ENCODE assay signal across 9 cellular contexts in the genomic region with DNA sequence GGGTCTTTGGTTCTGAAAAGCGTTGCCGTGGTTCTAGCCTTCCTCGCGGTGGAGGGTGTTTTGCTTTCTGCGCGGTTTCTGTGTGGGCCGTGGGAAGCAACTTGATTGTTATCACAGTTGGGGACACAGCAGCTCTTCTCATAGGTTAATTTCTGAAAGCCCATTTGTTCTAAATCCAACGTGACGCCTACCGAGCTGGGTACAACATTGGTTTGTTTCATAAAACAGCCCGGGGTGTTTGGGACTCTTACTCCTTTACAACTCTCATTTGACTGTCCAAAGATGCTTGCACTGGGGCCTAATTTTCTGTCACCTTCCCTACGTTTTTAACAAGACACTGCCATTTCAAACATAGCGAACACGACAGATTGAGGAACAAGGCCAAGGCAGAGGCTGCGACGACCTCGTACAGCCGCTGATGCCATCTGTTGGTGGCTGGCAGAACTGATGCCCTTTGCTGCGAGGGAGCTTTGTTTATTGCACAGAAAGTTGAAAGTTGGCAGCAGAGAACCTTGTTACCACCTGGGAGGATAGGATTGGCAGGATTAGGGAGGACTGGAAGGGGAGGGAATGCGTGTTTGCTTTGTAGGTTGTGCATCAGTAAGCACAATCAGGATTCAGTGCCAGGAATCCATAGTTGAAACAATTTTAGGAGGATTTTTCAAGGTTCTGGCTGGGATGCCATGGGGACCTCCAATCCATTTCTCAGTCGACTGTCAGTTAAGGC.
DNase-seq lines count a peak whose midpoint lies in the region; ATAC-seq, FAIRE-seq and TF ChIP-seq lines count a peak whose summit lies in the region.
"Had no signal": no experiment of that assay in that cellular context is flagged by ENCODE, and none has a peak within 500 bp of the region (broad histone marks: within the 10 kb centered on the region; RNA-seq: fewer than 3 reads in every experiment).

No MANE protein-coding gene starts in this region.

- FAIRE-seq in GM12878 (lab: Jason Lieb, UNC) = peak; percentile 95
- FAIRE-seq in small intestine (lab: Jason Lieb, UNC) = no peak

- peak; percentile 95 to 99 (median 96); a peak in 5 of 6 replicates for TF ChIP-seq CTCF in GM12878 (IDR thresholded peaks at IDR 0.05 in 2 of 3, conservative IDR thresholded peaks at IDR 0.05 in 1 of 3; ENCODE audit: control insufficient read depth in 2 of 3, extremely low read depth in 1 of 3, insufficient read depth in 1 of 3, low read depth in 3 of 3, low read length in 3 of 3)

- no peaks in the 10 kb centered on the region for H3K36me3 ChIP-seq in GM12878 (ENCODE audit: control insufficient read depth in 2 of 2, insufficient read depth in 2 of 2, low read length in 1 of 2)
- H3K36me3 ChIP-seq in small intestine (ENCODE audit: control insufficient read depth in 2 of 2, insufficient read depth in 2 of 2, low read length in 2 of 2) = no peaks in the 10 kb centered on the region

- H3K9ac ChIP-seq in GM12878 (ENCODE audit: control insufficient read depth, insufficient read depth, low read length) = peak overlapping the region; percentile 17; the same call in 1 of the 2 replicates

- ATAC-seq in GM12878 = peak; percentile 98
- no peak for ATAC-seq in HG02840 (IDR thresholded peaks at IDR 0.05; ENCODE audit: low FRiP score, unreplicated experiment)

- peak overlapping the region; percentile 28 for H2AFZ ChIP-seq in GM12878 (ENCODE audit: control insufficient read depth, low read depth, low read length)

- no peak overlapping the region; the same call in 1 of the 2 replicates for H3K4me3 ChIP-seq in GM12878
- H3K4me3 ChIP-seq in small intestine (ENCODE audit: low read depth in 1 of 2, low read length in 2 of 2) = no peak overlapping the region
- H3K4me3 ChIP-seq: SK-N-MC had no signal

- in situ Hi-C loops in GM12878 (cut with MboI) = no loop called here

- peaks cover 21% of the 10 kb centered on the region for H3K4me1 ChIP-seq in GM12878 (ENCODE audit: control insufficient read depth, insufficient read depth, low read length)
- H3K4me1 ChIP-seq in small intestine (ENCODE audit: control insufficient read depth in 2 of 2, insufficient read depth in 1 of 2, low read depth in 1 of 2, low read length in 1 of 2) = no peaks in the 10 kb centered on the region

- H4K20me1 ChIP-seq in GM12878 (ENCODE audit: control insufficient read depth, insufficient read depth) = no peaks in the 10 kb centered on the region

- 0 out of 2 replicates have a peak, but pooled peaks have one; percentile 24 for TF ChIP-seq POLR2A in GM12878 (IDR thresholded peaks at IDR 0.05; ENCODE audit: low read depth, low read length)

- DNase-seq in CMK (ENCODE audit: low read depth) (peak; percentile 18), HEK293T (ENCODE audit: extremely low spot score) (peak; percentile 55), NCI-H2107 (lab: John Stamatoyannopoulos, UW) (peak; percentile 53), UCSD-AML1 (lab: John Stamatoyannopoulos, UW; ENCODE audit: unreplicated experiment) (peak; percentile 74), GM12878 (ENCODE audit: low read depth, low spot score) (peak; percentile 53), iPS DF 4.7 (ENCODE audit: extremely low read depth, low spot score) (peak; percentile 36), small intestine (peak; percentile 77)

- POLR2A ChIA-PET in HEK293T (lab: Yijun Ruan, JAX) = no interaction called here
- POLR2A ChIA-PET in GM12878 (lab: Charles Lee) = interaction anchor here (1.0 to 1.5 kb wide), 3 partner anchors 13 to 96 kb away, joined by 3 to 5 read pairs (median 4); no protein-coding TSS in a partner anchor

- H3K27me3 ChIP-seq in GM12878 (replicated peaks in 1 of 2; ENCODE audit: control insufficient read depth in 2 of 2, insufficient read depth in 2 of 2, low read length in 1 of 2) (no peaks in the 10 kb centered on the region), small intestine (ENCODE audit: control insufficient read depth in 2 of 2, insufficient read depth in 2 of 2, low read length in 2 of 2) (no peaks in the 10 kb centered on the region)

- CTCF ChIA-PET in HEK293T (lab: Yijun Ruan, JAX) (interaction anchor here (0.7 to 1.3 kb wide), 8 partner anchors 8 to 102 kb away, joined by 3 to 6 read pairs (median 4); no protein-coding TSS in a partner anchor), GM12878 (lab: Yijun Ruan, JAX) (interaction anchor here (0.6 to 7.8 kb wide), 48 partner anchors 8 to 402 kb away, joined by 3 to 291 read pairs (median 4); a partner anchor contains a TSS)

- intact Hi-C loops in GM12878 (cut with micrococcal nuclease; ENCODE audit: unreplicated experiment) = loop anchor here (1.0 kb wide), 3 partner anchors 97 to 128 kb away; no protein-coding TSS in a partner anchor

- BruUV-seq in GM12878 (replicated peaks; lab: Mats Ljungman, UMichigan) = no TSS peak

- TF ChIP-seq RAD21 in GM12878 (IDR thresholded peaks at IDR 0.05; ENCODE audit: insufficient read depth, low read depth, low read length) = peak; percentile 96

- H3K9me3 ChIP-seq in GM12878 (replicated peaks; ENCODE audit: control insufficient read depth, insufficient read depth, low read length) = peaks cover 1% of the 10 kb centered on the region; the same call in 2 of the 3 replicates
- H3K9me3 ChIP-seq in small intestine (ENCODE audit: control insufficient read depth, low read depth) = no peaks in the 10 kb centered on the region

- WGBS in GM12878 (ENCODE audit: insufficient coverage, insufficient replicate concordance, low lambda C conversion rate, missing lambda C conversion rate) = 11% methylated on average over 21 of the region's 21 CpGs
- WGBS in small intestine, 3 donors = 39 to 50% (median 39%) methylated on average over 21 of the region's 21 CpGs

- RAD21 ChIA-PET in GM12878 (lab: Charles Lee; ENCODE audit: unreplicated experiment) = interaction anchor here (0.6 to 3.3 kb wide), 18 partner anchors 9 to 215 kb away, joined by 3 to 74 read pairs (median 3); a partner anchor contains a TSS

- peaks cover 38% of the 10 kb centered on the region for H3K79me2 ChIP-seq in GM12878 (ENCODE audit: control insufficient read depth, insufficient read depth, low read length)

- H3K4me2 ChIP-seq in GM12878 (ENCODE audit: control insufficient read depth, insufficient read depth) = peak overlapping the region; percentile 45

- TF ChIP-seq EP300 in GM12878 (IDR thresholded peaks at IDR 0.05; ENCODE audit: borderline replicate concordance in 1 of 2, control insufficient read depth in 1 of 2, low read depth in 2 of 2, low read length in 2 of 2) = no peak

- H3K27ac ChIP-seq in GM12878 (ENCODE audit: control insufficient read depth, insufficient read depth) (peak overlapping the region; percentile 36), small intestine (ENCODE audit: low read depth in 1 of 2, low read length in 1 of 2) (peak overlapping the region; percentile 37 to 54)
- H3K27ac ChIP-seq: SK-N-MC had no signal

- SMC1A ChIA-PET in GM12878 (lab: Charles Lee; ENCODE audit: uncharacterized antibody, unreplicated experiment) = interaction anchor here (0.7 to 8.7 kb wide), 32 partner anchors 8 to 760 kb away, joined by 3 to 100 read pairs (median 4); a partner anchor contains a TSS

TF ChIP-seq in HEK293T, 16 proteins besides CTCF, POLR2A, EP300 and RAD21:
- no peak for TF ChIP-seq FOXK2 (IDR thresholded peaks at IDR 0.05)
- no peak for TF ChIP-seq CTBP1 (IDR thresholded peaks at IDR 0.05; ENCODE audit: borderline replicate concordance)
- TF ChIP-seq ARNT (IDR thresholded peaks at IDR 0.05) = no peak
- TF ChIP-seq TARDBP (IDR thresholded peaks at IDR 0.05) = no peak
- TF ChIP-seq SUZ12 (IDR thresholded peaks at IDR 0.05) = no peak
- no peak for TF ChIP-seq SP1 (IDR thresholded peaks at IDR 0.05)
- no peak for TF ChIP-seq FOXA1 (IDR thresholded peaks at IDR 0.05)
- TF ChIP-seq, protein P1, sequence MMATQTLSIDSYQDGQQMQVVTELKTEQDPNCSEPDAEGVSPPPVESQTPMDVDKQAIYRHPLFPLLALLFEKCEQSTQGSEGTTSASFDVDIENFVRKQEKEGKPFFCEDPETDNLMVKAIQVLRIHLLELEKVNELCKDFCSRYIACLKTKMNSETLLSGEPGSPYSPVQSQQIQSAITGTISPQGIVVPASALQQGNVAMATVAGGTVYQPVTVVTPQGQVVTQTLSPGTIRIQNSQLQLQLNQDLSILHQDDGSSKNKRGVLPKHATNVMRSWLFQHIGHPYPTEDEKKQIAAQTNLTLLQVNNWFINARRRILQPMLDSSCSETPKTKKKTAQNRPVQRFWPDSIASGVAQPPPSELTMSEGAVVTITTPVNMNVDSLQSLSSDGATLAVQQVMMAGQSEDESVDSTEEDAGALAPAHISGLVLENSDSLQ (IDR thresholded peaks at IDR 0.05) = no peak
- no peak for TF ChIP-seq NFRKB (IDR thresholded peaks at IDR 0.05)
- TF ChIP-seq ELF4 (IDR thresholded peaks at IDR 0.05) = no peak
- no peak for TF ChIP-seq BHLHE40 (IDR thresholded peaks at IDR 0.05; ENCODE audit: borderline replicate concordance)
- no peak for TF ChIP-seq FOXM1 (IDR thresholded peaks at IDR 0.05; ENCODE audit: borderline replicate concordance)

TF ChIP-seq in GM12878, 131 proteins besides CTCF, POLR2A, EP300 and RAD21 (continues in another document):
- TF ChIP-seq YY1 (IDR thresholded peaks at IDR 0.05; ENCODE audit: low read depth, low read length) = peak; percentile 88
- TF ChIP-seq EED (IDR thresholded peaks at IDR 0.05; ENCODE audit: low read depth) = peak; percentile 58
- TF ChIP-seq, protein P2, sequence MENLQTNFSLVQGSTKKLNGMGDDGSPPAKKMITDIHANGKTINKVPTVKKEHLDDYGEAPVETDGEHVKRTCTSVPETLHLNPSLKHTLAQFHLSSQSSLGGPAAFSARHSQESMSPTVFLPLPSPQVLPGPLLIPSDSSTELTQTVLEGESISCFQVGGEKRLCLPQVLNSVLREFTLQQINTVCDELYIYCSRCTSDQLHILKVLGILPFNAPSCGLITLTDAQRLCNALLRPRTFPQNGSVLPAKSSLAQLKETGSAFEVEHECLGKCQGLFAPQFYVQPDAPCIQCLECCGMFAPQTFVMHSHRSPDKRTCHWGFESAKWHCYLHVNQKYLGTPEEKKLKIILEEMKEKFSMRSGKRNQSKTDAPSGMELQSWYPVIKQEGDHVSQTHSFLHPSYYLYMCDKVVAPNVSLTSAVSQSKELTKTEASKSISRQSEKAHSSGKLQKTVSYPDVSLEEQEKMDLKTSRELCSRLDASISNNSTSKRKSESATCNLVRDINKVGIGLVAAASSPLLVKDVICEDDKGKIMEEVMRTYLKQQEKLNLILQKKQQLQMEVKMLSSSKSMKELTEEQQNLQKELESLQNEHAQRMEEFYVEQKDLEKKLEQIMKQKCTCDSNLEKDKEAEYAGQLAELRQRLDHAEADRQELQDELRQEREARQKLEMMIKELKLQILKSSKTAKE (IDR thresholded peaks at IDR 0.05; ENCODE audit: low read depth, poor library complexity, severe bottlenecking) = peak; percentile 36
- 0 out of 4 replicates have a peak, but pooled peaks of 1 of the 2 experiments have one; percentile 34 for TF ChIP-seq BHLHE40 (IDR thresholded peaks at IDR 0.05; ENCODE audit: borderline replicate concordance in 1 of 2, low read depth in 2 of 2, low read length in 1 of 2)
- TF ChIP-seq NR2F1 (conservative IDR thresholded peaks at IDR 0.05) = no peak
- no peak for TF ChIP-seq RBBP5 (conservative IDR thresholded peaks at IDR 0.05)
- 0 out of 2 replicates have a peak, but pooled peaks have one; percentile 45 for TF ChIP-seq NBN (IDR thresholded peaks at IDR 0.05)
- TF ChIP-seq IRF4 (IDR thresholded peaks at IDR 0.05; ENCODE audit: low read depth, low read length) = peak; percentile 58; the same call in 1 of the 2 replicates

Comparison
In these comparisons a context has a peak if more than half of its experiments do, and no peak if none do; other contexts are left out.
1. DNase-seq: peak in every context shown above with its lines; median percentile 77 in small intestine; 74 in UCSD-AML1; 55 in HEK293T; 53 in NCI-H2107; 53 in GM12878; 36 in iPS DF 4.7; 18 in CMK.